Comparison of ENCODE assay signal across 1 cellular context in the genomic region with DNA sequence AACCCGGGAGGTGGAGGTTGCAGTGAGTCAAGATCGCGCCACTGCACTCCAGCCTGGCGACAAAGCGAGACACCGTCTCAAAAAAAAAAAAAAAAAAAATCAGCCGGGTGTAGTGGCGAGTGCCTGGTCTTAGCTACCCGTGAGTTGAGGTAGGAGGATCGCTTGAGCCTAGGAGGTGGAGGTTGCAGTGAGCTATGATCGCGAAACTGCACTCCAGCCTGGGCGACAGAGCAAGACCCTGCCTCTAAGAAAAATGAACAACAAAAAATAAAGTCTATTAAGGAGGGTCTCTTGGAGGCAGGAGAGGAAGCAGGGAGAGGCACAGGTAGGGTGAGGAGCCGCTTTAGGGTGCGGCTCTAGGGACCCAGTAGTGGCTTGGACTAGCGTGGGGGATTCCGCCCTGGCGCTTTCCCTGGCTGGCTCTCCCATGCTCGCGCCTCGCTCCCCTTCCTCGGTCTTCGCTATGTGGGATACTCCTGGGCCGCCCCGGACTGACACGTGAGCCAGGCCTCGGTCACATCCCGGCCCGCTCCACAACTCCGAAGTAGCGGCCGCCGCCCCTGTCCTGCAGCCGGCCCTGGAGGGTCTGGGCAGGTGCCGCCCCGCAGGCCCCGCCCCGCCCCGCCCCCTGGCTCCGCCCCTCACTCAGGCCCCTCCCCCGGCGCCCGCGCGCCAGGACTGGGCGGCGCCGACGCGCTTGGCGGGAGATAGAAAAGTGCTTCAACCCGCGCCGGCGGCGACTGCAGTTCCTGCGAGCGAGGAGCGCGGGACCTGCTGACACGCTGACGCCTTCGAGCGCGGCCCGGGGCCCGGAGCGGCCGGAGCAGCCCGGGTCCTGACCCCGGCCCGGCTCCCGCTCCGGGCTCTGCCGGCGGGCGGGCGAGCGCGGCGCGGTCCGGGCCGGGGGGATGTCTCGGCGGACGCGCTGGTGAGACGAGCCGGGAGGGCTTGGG.
A peak's percentile ranks its signal among the peaks of the same experiment; 100 is the strongest.
TF ChIP-seq lines count a peak whose summit lies in the region.

A gene (plus strand): TSS at position 739 of the 953 bp plus-strand sequence. CDS start 170 bp downstream, at position 909.

TF ChIP-seq in HepG2, 621 proteins besides CTCF, POLR2A, EP300 and RAD21 (continued from another document and continues in another):
- TF ChIP-seq SRSF4 (IDR thresholded peaks at IDR 0.05; ENCODE audit: low read depth, low read length, poor library complexity, severe bottlenecking) (no peak), SPEN (CRISPR knock-in tag; IDR thresholded peaks at IDR 0.05; ENCODE audit: low read depth) (peak; percentile 67), SATB2 (CRISPR knock-in tag; IDR thresholded peaks at IDR 0.05) (no peak), RFX5 (IDR thresholded peaks at IDR 0.05; ENCODE audit: low read depth, low read length) (no peak), FIP1L1 (IDR thresholded peaks at IDR 0.05; ENCODE audit: borderline replicate concordance, insufficient read depth, low read depth, low read length) (no peak), ARNTL (CRISPR knock-in tag; IDR thresholded peaks at IDR 0.05) (peak; percentile 50; the same call in 1 of the 2 replicates), ZNF766 (CRISPR knock-in tag; IDR thresholded peaks at IDR 0.05; ENCODE audit: borderline replicate concordance) (no peak; the same call in 1 of the 2 replicates), ZMYM3 (CRISPR knock-in tag; IDR thresholded peaks at IDR 0.05) (peak; percentile 23), EEA1 (CRISPR knock-in tag; IDR thresholded peaks at IDR 0.05; ENCODE audit: borderline replicate concordance) (peak; percentile 66; the same call in 1 of the 2 replicates), BORCS8-MEF2B (CRISPR knock-in tag; IDR thresholded peaks at IDR 0.05) (peak; percentile 76), HCFC1 (IDR thresholded peaks at IDR 0.05; ENCODE audit: low read depth, low read length) (no peak), KDM2A (CRISPR knock-in tag; IDR thresholded peaks at IDR 0.05; ENCODE audit: borderline replicate concordance, low read depth) (no peak), NFIB (CRISPR knock-in tag; IDR thresholded peaks at IDR 0.05; ENCODE audit: borderline replicate concordance) (no peak), NCOA2 (CRISPR knock-in tag; IDR thresholded peaks at IDR 0.05) (peak; percentile 21; the same call in 1 of the 2 replicates), IKZF1 (IDR thresholded peaks at IDR 0.05) (no peak), CBX5 (CRISPR knock-in tag; IDR thresholded peaks at IDR 0.05; ENCODE audit: borderline replicate concordance) (no peak), FOXC1 (CRISPR knock-in tag; IDR thresholded peaks at IDR 0.05; ENCODE audit: borderline replicate concordance) (peak; percentile 85), NFRKB (IDR thresholded peaks at IDR 0.05) (no peak), KLF12 (CRISPR knock-in tag; IDR thresholded peaks at IDR 0.05; ENCODE audit: borderline replicate concordance) (peak; percentile 82), PAF1 (CRISPR knock-in tag; IDR thresholded peaks at IDR 0.05) (no peak), MZF1 (CRISPR knock-in tag; IDR thresholded peaks at IDR 0.05; ENCODE audit: borderline replicate concordance) (no peak; the same call in 1 of the 2 replicates), SP2 (CRISPR knock-in tag; IDR thresholded peaks at IDR 0.05) (peak; percentile 44; the same call in 1 of the 2 replicates), ZNF530 (CRISPR knock-in tag; IDR thresholded peaks at IDR 0.05; ENCODE audit: low read depth) (no peak), ZNF367 (CRISPR knock-in tag; IDR thresholded peaks at IDR 0.05; ENCODE audit: borderline replicate concordance) (no peak), ATM (IDR thresholded peaks at IDR 0.05; ENCODE audit: borderline replicate concordance) (no peak), ZFP1 (CRISPR knock-in tag; IDR thresholded peaks at IDR 0.05) (no peak), ZNF205 (CRISPR knock-in tag; IDR thresholded peaks at IDR 0.05) (peak; percentile 68; the same call in 1 of the 2 replicates), THAP11 (CRISPR knock-in tag; IDR thresholded peaks at IDR 0.05) (peak; percentile 44; the same call in 1 of the 2 replicates), RXRA (CRISPR knock-in tag; IDR thresholded peaks at IDR 0.05) (peak; percentile 64; the same call in 1 of the 2 replicates), ZNF501 (CRISPR knock-in tag; IDR thresholded peaks at IDR 0.05) (peak; percentile 34; the same call in 1 of the 2 replicates), SMARCC2 (IDR thresholded peaks at IDR 0.05) (no peak), ZKSCAN1 (IDR thresholded peaks at IDR 0.05; ENCODE audit: low read length) (no peak), ZNF879 (CRISPR knock-in tag; IDR thresholded peaks at IDR 0.05) (peak; percentile 82; the same call in 1 of the 2 replicates), POLR2AphosphoS2 (IDR thresholded peaks at IDR 0.05; ENCODE audit: low read depth, low read length) (no peak)
- TF ChIP-seq, protein P1, sequence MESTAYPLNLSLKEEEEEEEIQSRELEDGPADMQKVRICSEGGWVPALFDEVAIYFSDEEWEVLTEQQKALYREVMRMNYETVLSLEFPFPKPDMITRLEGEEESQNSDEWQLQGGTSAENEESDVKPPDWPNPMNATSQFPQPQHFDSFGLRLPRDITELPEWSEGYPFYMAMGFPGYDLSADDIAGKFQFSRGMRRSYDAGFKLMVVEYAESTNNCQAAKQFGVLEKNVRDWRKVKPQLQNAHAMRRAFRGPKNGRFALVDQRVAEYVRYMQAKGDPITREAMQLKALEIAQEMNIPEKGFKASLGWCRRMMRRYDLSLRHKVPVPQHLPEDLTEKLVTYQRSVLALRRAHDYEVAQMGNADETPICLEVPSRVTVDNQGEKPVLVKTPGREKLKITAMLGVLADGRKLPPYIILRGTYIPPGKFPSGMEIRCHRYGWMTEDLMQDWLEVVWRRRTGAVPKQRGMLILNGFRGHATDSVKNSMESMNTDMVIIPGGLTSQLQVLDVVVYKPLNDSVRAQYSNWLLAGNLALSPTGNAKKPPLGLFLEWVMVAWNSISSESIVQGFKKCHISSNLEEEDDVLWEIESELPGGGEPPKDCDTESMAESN (CRISPR knock-in tag; conservative IDR thresholded peaks at IDR 0.05): 0 out of 2 replicates have a peak, but pooled peaks have one; percentile 29
- TF ChIP-seq, protein P2, sequence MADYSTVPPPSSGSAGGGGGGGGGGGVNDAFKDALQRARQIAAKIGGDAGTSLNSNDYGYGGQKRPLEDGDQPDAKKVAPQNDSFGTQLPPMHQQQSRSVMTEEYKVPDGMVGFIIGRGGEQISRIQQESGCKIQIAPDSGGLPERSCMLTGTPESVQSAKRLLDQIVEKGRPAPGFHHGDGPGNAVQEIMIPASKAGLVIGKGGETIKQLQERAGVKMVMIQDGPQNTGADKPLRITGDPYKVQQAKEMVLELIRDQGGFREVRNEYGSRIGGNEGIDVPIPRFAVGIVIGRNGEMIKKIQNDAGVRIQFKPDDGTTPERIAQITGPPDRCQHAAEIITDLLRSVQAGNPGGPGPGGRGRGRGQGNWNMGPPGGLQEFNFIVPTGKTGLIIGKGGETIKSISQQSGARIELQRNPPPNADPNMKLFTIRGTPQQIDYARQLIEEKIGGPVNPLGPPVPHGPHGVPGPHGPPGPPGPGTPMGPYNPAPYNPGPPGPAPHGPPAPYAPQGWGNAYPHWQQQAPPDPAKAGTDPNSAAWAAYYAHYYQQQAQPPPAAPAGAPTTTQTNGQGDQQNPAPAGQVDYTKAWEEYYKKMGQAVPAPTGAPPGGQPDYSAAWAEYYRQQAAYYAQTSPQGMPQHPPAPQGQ (CRISPR knock-in tag; IDR thresholded peaks at IDR 0.05; ENCODE audit: borderline replicate concordance): no peak
- TF ChIP-seq, protein P3, sequence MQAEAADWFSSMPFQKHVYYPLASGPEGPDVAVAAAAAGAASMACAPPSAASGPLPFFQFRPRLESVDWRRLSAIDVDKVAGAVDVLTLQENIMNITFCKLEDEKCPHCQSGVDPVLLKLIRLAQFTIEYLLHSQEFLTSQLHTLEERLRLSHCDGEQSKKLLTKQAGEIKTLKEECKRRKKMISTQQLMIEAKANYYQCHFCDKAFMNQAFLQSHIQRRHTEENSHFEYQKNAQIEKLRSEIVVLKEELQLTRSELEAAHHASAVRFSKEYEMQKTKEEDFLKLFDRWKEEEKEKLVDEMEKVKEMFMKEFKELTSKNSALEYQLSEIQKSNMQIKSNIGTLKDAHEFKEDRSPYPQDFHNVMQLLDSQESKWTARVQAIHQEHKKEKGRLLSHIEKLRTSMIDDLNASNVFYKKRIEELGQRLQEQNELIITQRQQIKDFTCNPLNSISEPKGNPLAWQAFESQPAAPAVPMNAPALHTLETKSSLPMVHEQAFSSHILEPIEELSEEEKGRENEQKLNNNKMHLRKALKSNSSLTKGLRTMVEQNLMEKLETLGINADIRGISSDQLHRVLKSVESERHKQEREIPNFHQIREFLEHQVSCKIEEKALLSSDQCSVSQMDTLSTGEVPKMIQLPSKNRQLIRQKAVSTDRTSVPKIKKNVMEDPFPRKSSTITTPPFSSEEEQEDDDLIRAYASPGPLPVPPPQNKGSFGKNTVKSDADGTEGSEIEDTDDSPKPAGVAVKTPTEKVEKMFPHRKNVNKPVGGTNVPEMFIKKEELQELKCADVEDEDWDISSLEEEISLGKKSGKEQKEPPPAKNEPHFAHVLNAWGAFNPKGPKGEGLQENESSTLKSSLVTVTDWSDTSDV (CRISPR knock-in tag; IDR thresholded peaks at IDR 0.05): 0 out of 2 replicates have a peak, but pooled peaks have one; percentile 11
- TF ChIP-seq, protein P4, sequence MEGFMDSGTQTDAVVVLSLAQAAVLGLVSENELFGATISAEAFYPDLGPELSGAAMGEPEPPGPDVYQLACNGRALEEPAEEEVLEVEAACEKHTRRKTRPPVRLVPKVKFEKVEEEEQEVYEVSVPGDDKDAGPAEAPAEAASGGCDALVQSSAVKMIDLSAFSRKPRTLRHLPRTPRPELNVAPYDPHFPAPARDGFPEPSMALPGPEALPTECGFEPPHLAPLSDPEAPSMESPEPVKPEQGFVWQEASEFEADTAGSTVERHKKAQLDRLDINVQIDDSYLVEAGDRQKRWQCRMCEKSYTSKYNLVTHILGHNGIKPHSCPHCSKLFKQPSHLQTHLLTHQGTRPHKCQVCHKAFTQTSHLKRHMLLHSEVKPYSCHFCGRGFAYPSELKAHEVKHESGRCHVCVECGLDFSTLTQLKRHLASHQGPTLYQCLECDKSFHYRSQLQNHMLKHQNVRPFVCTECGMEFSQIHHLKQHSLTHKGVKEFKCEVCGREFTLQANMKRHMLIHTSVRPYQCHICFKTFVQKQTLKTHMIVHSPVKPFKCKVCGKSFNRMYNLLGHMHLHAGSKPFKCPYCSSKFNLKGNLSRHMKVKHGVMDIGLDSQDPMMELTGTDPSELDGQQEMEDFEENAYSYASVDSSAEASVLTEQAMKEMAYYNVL (CRISPR knock-in tag; IDR thresholded peaks at IDR 0.05; ENCODE audit: borderline replicate concordance): 0 out of 2 replicates have a peak, but pooled peaks have one; percentile 37
- TF ChIP-seq, protein P5, sequence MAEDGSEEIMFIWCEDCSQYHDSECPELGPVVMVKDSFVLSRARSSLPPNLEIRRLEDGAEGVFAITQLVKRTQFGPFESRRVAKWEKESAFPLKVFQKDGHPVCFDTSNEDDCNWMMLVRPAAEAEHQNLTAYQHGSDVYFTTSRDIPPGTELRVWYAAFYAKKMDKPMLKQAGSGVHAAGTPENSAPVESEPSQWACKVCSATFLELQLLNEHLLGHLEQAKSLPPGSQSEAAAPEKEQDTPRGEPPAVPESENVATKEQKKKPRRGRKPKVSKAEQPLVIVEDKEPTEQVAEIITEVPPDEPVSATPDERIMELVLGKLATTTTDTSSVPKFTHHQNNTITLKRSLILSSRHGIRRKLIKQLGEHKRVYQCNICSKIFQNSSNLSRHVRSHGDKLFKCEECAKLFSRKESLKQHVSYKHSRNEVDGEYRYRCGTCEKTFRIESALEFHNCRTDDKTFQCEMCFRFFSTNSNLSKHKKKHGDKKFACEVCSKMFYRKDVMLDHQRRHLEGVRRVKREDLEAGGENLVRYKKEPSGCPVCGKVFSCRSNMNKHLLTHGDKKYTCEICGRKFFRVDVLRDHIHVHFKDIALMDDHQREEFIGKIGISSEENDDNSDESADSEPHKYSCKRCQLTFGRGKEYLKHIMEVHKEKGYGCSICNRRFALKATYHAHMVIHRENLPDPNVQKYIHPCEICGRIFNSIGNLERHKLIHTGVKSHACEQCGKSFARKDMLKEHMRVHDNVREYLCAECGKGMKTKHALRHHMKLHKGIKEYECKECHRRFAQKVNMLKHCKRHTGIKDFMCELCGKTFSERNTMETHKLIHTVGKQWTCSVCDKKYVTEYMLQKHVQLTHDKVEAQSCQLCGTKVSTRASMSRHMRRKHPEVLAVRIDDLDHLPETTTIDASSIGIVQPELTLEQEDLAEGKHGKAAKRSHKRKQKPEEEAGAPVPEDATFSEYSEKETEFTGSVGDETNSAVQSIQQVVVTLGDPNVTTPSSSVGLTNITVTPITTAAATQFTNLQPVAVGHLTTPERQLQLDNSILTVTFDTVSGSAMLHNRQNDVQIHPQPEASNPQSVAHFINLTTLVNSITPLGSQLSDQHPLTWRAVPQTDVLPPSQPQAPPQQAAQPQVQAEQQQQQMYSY (CRISPR knock-in tag; IDR thresholded peaks at IDR 0.05): peak; percentile 59; the same call in 1 of the 2 replicates
- TF ChIP-seq, protein P6, sequence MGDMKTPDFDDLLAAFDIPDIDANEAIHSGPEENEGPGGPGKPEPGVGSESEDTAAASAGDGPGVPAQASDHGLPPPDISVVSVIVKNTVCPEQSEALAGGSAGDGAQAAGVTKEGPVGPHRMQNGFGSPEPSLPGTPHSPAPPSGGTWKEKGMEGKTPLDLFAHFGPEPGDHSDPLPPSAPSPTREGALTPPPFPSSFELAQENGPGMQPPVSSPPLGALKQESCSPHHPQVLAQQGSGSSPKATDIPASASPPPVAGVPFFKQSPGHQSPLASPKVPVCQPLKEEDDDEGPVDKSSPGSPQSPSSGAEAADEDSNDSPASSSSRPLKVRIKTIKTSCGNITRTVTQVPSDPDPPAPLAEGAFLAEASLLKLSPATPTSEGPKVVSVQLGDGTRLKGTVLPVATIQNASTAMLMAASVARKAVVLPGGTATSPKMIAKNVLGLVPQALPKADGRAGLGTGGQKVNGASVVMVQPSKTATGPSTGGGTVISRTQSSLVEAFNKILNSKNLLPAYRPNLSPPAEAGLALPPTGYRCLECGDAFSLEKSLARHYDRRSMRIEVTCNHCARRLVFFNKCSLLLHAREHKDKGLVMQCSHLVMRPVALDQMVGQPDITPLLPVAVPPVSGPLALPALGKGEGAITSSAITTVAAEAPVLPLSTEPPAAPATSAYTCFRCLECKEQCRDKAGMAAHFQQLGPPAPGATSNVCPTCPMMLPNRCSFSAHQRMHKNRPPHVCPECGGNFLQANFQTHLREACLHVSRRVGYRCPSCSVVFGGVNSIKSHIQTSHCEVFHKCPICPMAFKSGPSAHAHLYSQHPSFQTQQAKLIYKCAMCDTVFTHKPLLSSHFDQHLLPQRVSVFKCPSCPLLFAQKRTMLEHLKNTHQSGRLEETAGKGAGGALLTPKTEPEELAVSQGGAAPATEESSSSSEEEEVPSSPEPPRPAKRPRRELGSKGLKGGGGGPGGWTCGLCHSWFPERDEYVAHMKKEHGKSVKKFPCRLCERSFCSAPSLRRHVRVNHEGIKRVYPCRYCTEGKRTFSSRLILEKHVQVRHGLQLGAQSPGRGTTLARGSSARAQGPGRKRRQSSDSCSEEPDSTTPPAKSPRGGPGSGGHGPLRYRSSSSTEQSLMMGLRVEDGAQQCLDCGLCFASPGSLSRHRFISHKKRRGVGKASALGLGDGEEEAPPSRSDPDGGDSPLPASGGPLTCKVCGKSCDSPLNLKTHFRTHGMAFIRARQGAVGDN (CRISPR knock-in tag; IDR thresholded peaks at IDR 0.05): peak; percentile 80
- TF ChIP-seq, protein P7, sequence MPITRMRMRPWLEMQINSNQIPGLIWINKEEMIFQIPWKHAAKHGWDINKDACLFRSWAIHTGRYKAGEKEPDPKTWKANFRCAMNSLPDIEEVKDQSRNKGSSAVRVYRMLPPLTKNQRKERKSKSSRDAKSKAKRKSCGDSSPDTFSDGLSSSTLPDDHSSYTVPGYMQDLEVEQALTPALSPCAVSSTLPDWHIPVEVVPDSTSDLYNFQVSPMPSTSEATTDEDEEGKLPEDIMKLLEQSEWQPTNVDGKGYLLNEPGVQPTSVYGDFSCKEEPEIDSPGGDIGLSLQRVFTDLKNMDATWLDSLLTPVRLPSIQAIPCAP (CRISPR knock-in tag; IDR thresholded peaks at IDR 0.05; ENCODE audit: low read depth): no peak
